In genomic region chrX:17174671-17175070, GRCh38 we compare ENCODE assay signal across 17 cellular contexts.
DNase-seq lines count a peak whose midpoint lies in the region; ATAC-seq and TF ChIP-seq lines count a peak whose summit lies in the region.
"Had no signal": no experiment of that assay in that cellular context is flagged by ENCODE, and none has a peak within 500 bp of the region (broad histone marks: within the 10 kb centered on the region; RNA-seq: fewer than 3 reads in every experiment).

No MANE protein-coding gene starts in this region.

- ATAC-seq in sciatic nerve (peak; percentile 56), HG03135 (IDR thresholded peaks at IDR 0.05; ENCODE audit: unreplicated experiment) (no peak), HG02678 (IDR thresholded peaks at IDR 0.05; ENCODE audit: unreplicated experiment) (no peak)
- ATAC-seq: activated T-cell treated with anti-CD3 and anti-CD28 coated beads, Interleukin-2, amount 50 U/mL, for 72 hours; left lung; Panc1 had no signal

- H3K4me1 Mint-ChIP-seq in HFFc6 (ENCODE audit: low read depth): no peaks in the 10 kb centered on the region

- DNase-seq in NCI-H446 treated with DMSO at 0.1 percent for 48 hours (lab: John Stamatoyannopoulos, UW) (peak; percentile 26), astrocyte of the hippocampus (ENCODE audit: low read depth, low spot score) (peak; percentile 28), hippocampal formation (lab: John Stamatoyannopoulos, UW) (peak; percentile 39 to 51), sciatic nerve (ENCODE audit: low spot score) (no peak), HFFc6 (no peak)
- DNase-seq: activated CD4-positive, alpha-beta T cell treated with anti-CD3 and anti-CD28 coated beads for 1 hour; activated T-cell treated with anti-CD3 and anti-CD28 coated beads, Interleukin-2, amount 50 U/mL, for 72 hours; dermis blood vessel endothelial cell; NCI-H1092; stimulated activated CD4-positive, alpha-beta T cell treated with anti-CD3 and anti-CD28 coated beads, Interleukin-2, amount 100 ng/mL, for 24 hours had no signal

- no peaks in the 10 kb centered on the region for H3K9me3 Mint-ChIP-seq in HFFc6
- H3K9me3 Mint-ChIP-seq: activated T-cell treated with anti-CD3 and anti-CD28 coated beads, Interleukin-2, amount 50 U/mL, for 72 hours; type B pancreatic cell had no signal

- TF ChIP-seq CTCF in HFFc6 (IDR thresholded peaks at IDR 0.05): no peak

- no peak overlapping the region for H3K4me3 Mint-ChIP-seq in HFFc6
- H3K4me3 Mint-ChIP-seq: activated naive CD8-positive, alpha-beta T cell; activated T-cell treated with anti-CD3 and anti-CD28 coated beads, Interleukin-2, amount 50 U/mL, for 72 hours; stimulated activated naive CD8-positive, alpha-beta T cell treated with anti-CD3 and anti-CD28 coated beads, Interleukin-15, Interleukin-2, amounts not matched to agents 100 ng/mL and 50 ng/mL, for 24 hours had no signal

- intact Hi-C loops in sciatic nerve (cut with DNase I): no loop called here

- H3K27ac Mint-ChIP-seq in HFFc6: no peak overlapping the region
- H3K27ac Mint-ChIP-seq: activated naive CD8-positive, alpha-beta T cell; activated T-cell treated with anti-CD3 and anti-CD28 coated beads, Interleukin-2, amount 50 U/mL, for 72 hours; stimulated activated naive CD8-positive, alpha-beta T cell treated with anti-CD3 and anti-CD28 coated beads, Interleukin-15, Interleukin-2, amounts not matched to agents 100 ng/mL and 50 ng/mL, for 24 hours; type B pancreatic cell had no signal

- no peaks in the 10 kb centered on the region; the same call in 1 of the 2 replicates for H3K27me3 Mint-ChIP-seq in HFFc6 (ENCODE audit: insufficient read depth)
- H3K27me3 Mint-ChIP-seq: activated naive CD8-positive, alpha-beta T cell; stimulated activated naive CD8-positive, alpha-beta T cell treated with anti-CD3 and anti-CD28 coated beads, Interleukin-15, Interleukin-2, amounts not matched to agents 100 ng/mL and 50 ng/mL, for 24 hours; type B pancreatic cell had no signal

- H3K36me3 Mint-ChIP-seq in HFFc6 (ENCODE audit: low read depth): no peaks in the 10 kb centered on the region
- H3K36me3 Mint-ChIP-seq: activated naive CD8-positive, alpha-beta T cell; type B pancreatic cell had no signal

Comparison
In these comparisons a context has a peak if more than half of its experiments do, and no peak if none do; other contexts are left out.
1. DNase-seq: peak in NCI-H446 treated with DMSO at 0.1 percent for 48 hours (single experiment), astrocyte of the hippocampus (single experiment) and hippocampal formation (2 of 2); none in sciatic nerve (single experiment) and HFFc6 (single experiment).